16 cellular contexts compared by ENCODE assay signal in genomic region chr11:67027943-67028542, GRCh38. TPM values are rescaled to one million over a fixed set of nuclear protein-coding genes. Genes with fewer than 3 reads are reported as not detected.
A peak's percentile ranks its signal among the peaks of the same experiment; 100 is the strongest.
DNase-seq lines count a peak whose midpoint lies in the region; ATAC-seq and TF ChIP-seq lines count a peak whose summit lies in the region.
"Had no signal": no experiment of that assay in that cellular context is flagged by ENCODE, and none has a peak within 500 bp of the region (broad histone marks: within the 10 kb centered on the region; RNA-seq: fewer than 3 reads in every experiment).

No MANE protein-coding gene starts in this region.

- H3K36me3 Mint-ChIP-seq in CD8-positive, alpha-beta memory T cell = no peaks in the 10 kb centered on the region
- H3K36me3 Mint-ChIP-seq in activated CD4-positive, alpha-beta T cell treated with anti-CD3 and anti-CD28 coated beads, Interleukin-2, amount 10 ng/mL, durations not matched to agents 24 days and 14 days (ENCODE audit: low read depth) = no peaks in the 10 kb centered on the region
- H3K36me3 Mint-ChIP-seq: T-cell, type B pancreatic cell had no signal

- TF ChIP-seq POLR2A in erythroblast (IDR thresholded peaks at IDR 0.05; ENCODE audit: low read length) = no peak

- no peak overlapping the region for H3K4me3 ChIP-seq in CD8-positive, alpha-beta memory T cell (ENCODE audit: low read length)

- peaks cover 21 to 23% (median 22%) of the 10 kb centered on the region in 3 donors for H3K4me1 Mint-ChIP-seq in CD8-positive, alpha-beta memory T cell
- peaks cover 14% of the 10 kb centered on the region for H3K4me1 Mint-ChIP-seq in activated CD4-positive, alpha-beta T cell treated with anti-CD3 and anti-CD28 coated beads, Interleukin-2, amount 10 ng/mL, durations not matched to agents 24 days and 14 days

- no peak for TF ChIP-seq CTCF in GM10266 (IDR thresholded peaks at IDR 0.05; ENCODE audit: control insufficient read depth, insufficient read depth, low read depth, missing control alignments)

- H3K27me3 ChIP-seq in CD8-positive, alpha-beta memory T cell (ENCODE audit: insufficient read depth, low read length, poor library complexity, severe bottlenecking) = peaks cover 8% of the 10 kb centered on the region
- H3K27me3 ChIP-seq: brain microvascular endothelial cell had no signal

- peak overlapping the region in 1 of 8 donors; percentile 78 for H3K27ac Mint-ChIP-seq in CD8-positive, alpha-beta memory T cell
- H3K27ac Mint-ChIP-seq in activated CD4-positive, alpha-beta T cell treated with anti-CD3 and anti-CD28 coated beads, Interleukin-2, amount 10 ng/mL, durations not matched to agents 24 days and 14 days = no peak overlapping the region
- H3K27ac Mint-ChIP-seq: CD14-positive monocyte, T-cell, type B pancreatic cell had no signal

- peaks cover 11 to 29% of the 10 kb centered on the region in 2 donors for H3K27me3 Mint-ChIP-seq in CD8-positive, alpha-beta memory T cell
- peaks cover 51% of the 10 kb centered on the region for H3K27me3 Mint-ChIP-seq in activated CD4-positive, alpha-beta T cell treated with anti-CD3 and anti-CD28 coated beads, Interleukin-2, amount 10 ng/mL, durations not matched to agents 24 days and 14 days

- POLR2A ChIA-PET in CD8-positive, alpha-beta memory T cell (lab: Charles Lee) = no interaction called here

- H3K9me3 Mint-ChIP-seq in CD8-positive, alpha-beta memory T cell = no peaks in the 10 kb centered on the region
- no peaks in the 10 kb centered on the region for H3K9me3 Mint-ChIP-seq in activated CD4-positive, alpha-beta T cell treated with anti-CD3 and anti-CD28 coated beads, Interleukin-2, amount 10 ng/mL, durations not matched to agents 24 days and 14 days
- H3K9me3 Mint-ChIP-seq: T-cell, type B pancreatic cell had no signal

- H3K4me3 Mint-ChIP-seq in CD8-positive, alpha-beta memory T cell = no peak overlapping the region
- H3K4me3 Mint-ChIP-seq in activated CD4-positive, alpha-beta T cell treated with anti-CD3 and anti-CD28 coated beads, Interleukin-2, amount 10 ng/mL, durations not matched to agents 24 days and 14 days = no peak overlapping the region
- H3K4me3 Mint-ChIP-seq: CD14-positive monocyte, T-cell, type B pancreatic cell had no signal

- peak; percentile 75 for DNase-seq in GM10266 (ENCODE audit: extremely low spot score)
- DNase-seq in cerebellum (ENCODE audit: low spot score) = peak; percentile 45
- DNase-seq in CD8-positive, alpha-beta memory T cell = no peak
- no peak for DNase-seq in erythroblast (lab: John Stamatoyannopoulos, UW)
- DNase-seq in DMS79 (lab: John Stamatoyannopoulos, UW) = no peak
- no peak for DNase-seq in activated CD4-positive, alpha-beta T cell treated with anti-CD3 and anti-CD28 coated beads, Interleukin-2, amount 10 ng/mL, durations not matched to agents 24 days and 14 days
- DNase-seq: brain microvascular endothelial cell, left cardiac atrium, posterior cingulate gyrus, T-cell had no signal

- ATAC-seq in GM21360 (IDR thresholded peaks at IDR 0.05; ENCODE audit: unreplicated experiment) (peak; percentile 50), HG03342 (IDR thresholded peaks at IDR 0.05; ENCODE audit: unreplicated experiment) (peak; percentile 65)
- ATAC-seq: left cardiac atrium, T-cell had no signal

- intact Hi-C loops in activated CD4-positive, alpha-beta T cell treated with anti-CD3 and anti-CD28 coated beads, Interleukin-2, amount 10 ng/mL, durations not matched to agents 24 days and 14 days (cut with micrococcal nuclease) = no loop called here

- CTCF ChIA-PET in CD8-positive, alpha-beta memory T cell (lab: Charles Lee) = no interaction called here

- H3K36me3 ChIP-seq in CD8-positive, alpha-beta memory T cell (ENCODE audit: insufficient read depth, low read length) = no peaks in the 10 kb centered on the region
- H3K36me3 ChIP-seq: brain microvascular endothelial cell had no signal

- H3K4me1 ChIP-seq in CD8-positive, alpha-beta memory T cell (ENCODE audit: insufficient read depth, low read length) = peaks cover 21% of the 10 kb centered on the region

- H3K27ac ChIP-seq in CD8-positive, alpha-beta memory T cell (ENCODE audit: low read depth, low read length) = no peak overlapping the region
- H3K27ac ChIP-seq: brain microvascular endothelial cell had no signal

- no peaks in the 10 kb centered on the region for H3K9me3 ChIP-seq in CD8-positive, alpha-beta memory T cell (ENCODE audit: low read length)

RNA-seq across cellular contexts. Expression of gene SYT12, which starts 5.1 kb away (rescaled TPM):
- 3.8 TPM for total RNA-seq in cerebellum
- not detected for total RNA-seq in CD8-positive, alpha-beta memory T cell
- polyA plus RNA-seq in CD8-positive, alpha-beta memory T cell = not detected
- total RNA-seq in activated CD4-positive, alpha-beta T cell treated with anti-CD3 and anti-CD28 coated beads, Interleukin-2, amount 10 ng/mL, durations not matched to agents 24 days and 14 days = not detected in 2 replicates
- polyA plus RNA-seq: CD14-positive monocyte had no signal

RNA-seq across cellular contexts. Expression of gene RHOD, which starts 28.6 kb away (rescaled TPM):
- total RNA-seq in cerebellum = 0.64 TPM
- total RNA-seq in CD8-positive, alpha-beta memory T cell = 1 to 10 TPM; 1.7 to 1.9 TPM
- polyA plus RNA-seq in CD8-positive, alpha-beta memory T cell = 1.1 TPM
- total RNA-seq in activated CD4-positive, alpha-beta T cell treated with anti-CD3 and anti-CD28 coated beads, Interleukin-2, amount 10 ng/mL, durations not matched to agents 24 days and 14 days = 0.35 TPM in 1 of 2 replicates, not detected in the other
- total RNA-seq: HT1080 had no signal
- polyA plus RNA-seq: CD14-positive monocyte had no signal

RNA-seq across cellular contexts. Expression of gene C11orf86, which starts 52.9 kb away (rescaled TPM):
- total RNA-seq in cerebellum = not detected
- not detected for total RNA-seq in CD8-positive, alpha-beta memory T cell
- not detected for polyA plus RNA-seq in CD8-positive, alpha-beta memory T cell
- total RNA-seq in activated CD4-positive, alpha-beta T cell treated with anti-CD3 and anti-CD28 coated beads, Interleukin-2, amount 10 ng/mL, durations not matched to agents 24 days and 14 days = not detected in 2 replicates
- total RNA-seq: HT1080, left cardiac atrium, NCI-H460, T-cell had no signal
- polyA plus RNA-seq: CD14-positive monocyte had no signal

Comparison
In these comparisons a context has a peak if more than half of its experiments do, and no peak if none do; other contexts are left out.
1. DNase-seq: peak in GM10266 (single experiment) and cerebellum (single experiment); none in CD8-positive, alpha-beta memory T cell (0 of 5), erythroblast (0 of 2), DMS79 (single experiment) and activated CD4-positive, alpha-beta T cell treated with anti-CD3 and anti-CD28 coated beads, Interleukin-2, amount 10 ng/mL, durations not matched to agents 24 days and 14 days (single experiment).